34 cellular contexts compared by ENCODE assay signal in the genomic region with DNA sequence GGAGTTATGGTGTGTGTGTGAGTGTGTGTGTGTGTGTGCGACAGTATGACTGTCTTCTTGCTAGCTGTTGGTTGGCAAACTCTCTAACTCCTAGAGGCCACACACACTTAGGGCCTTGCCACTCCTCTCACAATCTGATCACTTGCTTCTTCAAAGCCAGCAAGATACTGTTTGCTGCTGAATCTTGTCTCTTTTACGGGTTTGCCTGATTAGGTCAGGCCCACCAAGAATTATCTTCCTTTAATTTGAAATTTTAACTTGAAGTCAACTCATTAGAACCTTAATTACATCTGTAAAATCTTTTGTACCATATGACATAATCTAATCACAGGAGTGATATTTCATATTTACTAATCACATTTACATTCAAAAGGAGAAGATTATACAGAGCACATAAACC.
DNase-seq lines count a peak whose midpoint lies in the region; ATAC-seq, FAIRE-seq and TF ChIP-seq lines count a peak whose summit lies in the region.
"Had no signal": no experiment of that assay in that cellular context is flagged by ENCODE, and none has a peak within 500 bp of the region (broad histone marks: within the 10 kb centered on the region; RNA-seq: fewer than 3 reads in every experiment).

No MANE protein-coding gene starts in this region.

- no peaks in the 10 kb centered on the region for H3K9me1 ChIP-seq in K562 (ENCODE audit: control insufficient read depth, insufficient read depth, low read length)

- no peak overlapping the region for H2BK120ac ChIP-seq in H1 (replicated peaks; ENCODE audit: low read depth, low read length)

- H3K27me3 ChIP-seq in K562 (ENCODE audit: control insufficient read depth in 2 of 2, insufficient read depth in 2 of 2, low read length in 2 of 2) = no peaks in the 10 kb centered on the region
- no peaks in the 10 kb centered on the region for H3K27me3 ChIP-seq in H1 (replicated peaks in 1 of 4; ENCODE audit: control insufficient read depth in 3 of 4, extremely low read depth in 1 of 4, insufficient read depth in 3 of 4, low read length in 3 of 4)
- peaks cover 2% of the 10 kb centered on the region for H3K27me3 ChIP-seq in suprapubic skin
- H3K27me3 ChIP-seq: BE2C; BLaER1; BLaER1 treated with 17β-estradiol and CSF1 and Interleukin-3, amounts not matched to agents 10 nM and 100 nM had no signal

- in situ Hi-C loops in K562 (cut with MboI) = no loop called here

- H3K18ac ChIP-seq in H1 (ENCODE audit: extremely low read depth, low read length) = no peak overlapping the region

- no peak overlapping the region for H3K9ac ChIP-seq in K562 (ENCODE audit: insufficient read depth in 1 of 2, low read depth in 2 of 2, low read length in 2 of 2)
- H3K9ac ChIP-seq in H1 (replicated peaks in 1 of 4; ENCODE audit: extremely low read depth in 1 of 4, low read depth in 3 of 4, low read length in 3 of 4) = no peak overlapping the region
- H3K9ac ChIP-seq: BLaER1; BLaER1 treated with 17β-estradiol and CSF1 and Interleukin-3, amounts not matched to agents 10 nM and 100 nM had no signal

- H3K36me3 ChIP-seq in HEK293 (ENCODE audit: control insufficient read depth in 2 of 2, insufficient read depth in 1 of 2, low read length in 2 of 2) (no peaks in the 10 kb centered on the region), K562 (ENCODE audit: control insufficient read depth, insufficient read depth, low read length) (no peaks in the 10 kb centered on the region), H1 (ENCODE audit: control insufficient read depth in 2 of 4, insufficient read depth in 4 of 4, low read length in 3 of 4) (no peaks in the 10 kb centered on the region), suprapubic skin (no peaks in the 10 kb centered on the region)
- H3K36me3 ChIP-seq: BE2C; BLaER1; BLaER1 treated with 17β-estradiol and CSF1 and Interleukin-3, amounts not matched to agents 10 nM and 100 nM had no signal

- no peak overlapping the region for H3K27ac ChIP-seq in HEK293 (ENCODE audit: extremely low read depth, low read depth, low read length)
- H3K27ac ChIP-seq in K562 (ENCODE audit: extremely low read depth, low read depth, low read length) = no peak overlapping the region
- H3K27ac ChIP-seq in H1 (ENCODE audit: low read depth, low read length) = no peak overlapping the region
- no peak overlapping the region for H3K27ac ChIP-seq in suprapubic skin
- H3K27ac ChIP-seq: 22Rv1; A549; BLaER1; BLaER1 treated with 17β-estradiol and CSF1 and Interleukin-3, amounts not matched to agents 10 nM and 100 nM; C4-2B had no signal

- no peak overlapping the region for H3K14ac ChIP-seq in H1 (ENCODE audit: insufficient read length)

- H2AFZ ChIP-seq in K562 (ENCODE audit: low read depth, low read length) (no peak overlapping the region), H1 (ENCODE audit: low read length) (no peak overlapping the region)

- TF ChIP-seq RAD21 in K562 (CRISPR knock-in tag; conservative IDR thresholded peaks at IDR 0.05 in 1 of 2, IDR thresholded peaks at IDR 0.05 in 1 of 2) (no peak), H1 (IDR thresholded peaks at IDR 0.05 in 1 of 2, conservative IDR thresholded peaks at IDR 0.05 in 1 of 2; ENCODE audit: low read depth in 2 of 2, low read length in 2 of 2) (no peak)

- FAIRE-seq in K562 (lab: Jason Lieb, UNC) = no peak
- FAIRE-seq in H1 (lab: Jason Lieb, UNC) = no peak
- no peak for FAIRE-seq in D721Med (lab: Jason Lieb, UNC)
- FAIRE-seq: A204.1, A549 had no signal

- no peak for ATAC-seq in K562
- ATAC-seq in stimulated activated naive CD8-positive, alpha-beta T cell treated with anti-CD3 and anti-CD28 coated beads, Interleukin-15, amount 100 ng/mL, for 72 hours = no peak
- ATAC-seq: A549; CD8-positive, alpha-beta T cell had no signal

- intact Hi-C loops in K562 (cut with micrococcal nuclease) = no loop called here

- no peak overlapping the region for H3K56ac ChIP-seq in H1 (replicated peaks; ENCODE audit: insufficient read length, low read depth, low read length)

- no peak overlapping the region; the same call in 1 of the 2 replicates for H4K8ac ChIP-seq in H1 (ENCODE audit: extremely low read depth, insufficient read depth, low read length)

- no peaks in the 10 kb centered on the region for H3K4me1 ChIP-seq in HEK293 (ENCODE audit: control insufficient read depth, insufficient read depth, low read length)
- no peaks in the 10 kb centered on the region for H3K4me1 ChIP-seq in K562 (replicated peaks in 1 of 2; ENCODE audit: control insufficient read depth in 2 of 2, insufficient read depth in 2 of 2, low read length in 2 of 2)
- H3K4me1 ChIP-seq in H1 (replicated peaks in 1 of 4; ENCODE audit: control insufficient read depth in 3 of 4, insufficient read depth in 4 of 4, low read length in 3 of 4) = no peaks in the 10 kb centered on the region
- H3K4me1 ChIP-seq in suprapubic skin = no peaks in the 10 kb centered on the region
- H3K4me1 ChIP-seq: A549; BE2C; BLaER1; BLaER1 treated with 17β-estradiol and CSF1 and Interleukin-3, amounts not matched to agents 10 nM and 100 nM; Caco-2 had no signal

- 61% methylated on average over 2 of the region's 2 CpGs for WGBS in K562 (ENCODE audit: insufficient coverage, low coverage, missing lambda C conversion rate)
- WGBS in H1 (ENCODE audit: extremely low coverage in 1 of 2, insufficient coverage in 1 of 2, insufficient read length in 1 of 2, insufficient replicate concordance in 2 of 2, low coverage in 1 of 2, low lambda C conversion rate in 2 of 2, missing lambda C conversion rate in 1 of 2), 2 experiments = 98% methylated on average over 2 of the region's 2 CpGs; no CpG with 5 or more reads in 1 of the 2 experiments
- WGBS in suprapubic skin = 92% methylated on average over 2 of the region's 2 CpGs

- H2BK20ac ChIP-seq in H1 (ENCODE audit: low read length) = no peak overlapping the region

- H4K91ac ChIP-seq in H1 (replicated peaks; ENCODE audit: insufficient read length, low read length) = no peak overlapping the region

- no peaks in the 10 kb centered on the region for H3K9me3 Mint-ChIP-seq in stimulated activated naive CD8-positive, alpha-beta T cell treated with anti-CD3 and anti-CD28 coated beads, Interleukin-15, amount 100 ng/mL, for 72 hours
- H3K9me3 Mint-ChIP-seq: CD8-positive, alpha-beta T cell had no signal

- no peak overlapping the region for H2BK12ac ChIP-seq in H1 (ENCODE audit: low read depth, low read length)

- no peaks in the 10 kb centered on the region for H3K79me2 ChIP-seq in K562 (ENCODE audit: control insufficient read depth, insufficient read depth, low read length)
- no peaks in the 10 kb centered on the region for H3K79me2 ChIP-seq in H1 (ENCODE audit: control insufficient read depth in 1 of 2, insufficient read depth in 2 of 2, low read length in 2 of 2)

- H3K4me2 ChIP-seq in K562 (ENCODE audit: insufficient read depth, low read length) = no peak overlapping the region
- H3K4me2 ChIP-seq in H1 (ENCODE audit: insufficient read depth in 1 of 2, low read depth in 2 of 2, low read length in 2 of 2) = no peak overlapping the region
- H3K4me2 ChIP-seq: A549; BLaER1; BLaER1 treated with 17β-estradiol and CSF1 and Interleukin-3, amounts not matched to agents 10 nM and 100 nM had no signal

- TF ChIP-seq POLR2A in K562 (conservative IDR thresholded peaks at IDR 0.05) = no peak
- TF ChIP-seq POLR2A in H1 (IDR thresholded peaks at IDR 0.05; ENCODE audit: control extremely low read depth in 1 of 2, low read depth in 2 of 2, low read length in 2 of 2) = no peak
- TF ChIP-seq POLR2A in suprapubic skin (IDR thresholded peaks at IDR 0.05) = no peak

- BruUV-seq in K562 (replicated peaks; lab: Mats Ljungman, UMichigan) = no TSS peak

- POLR2A ChIA-PET in HEK293 (lab: Yijun Ruan, JAX) (no interaction called here), K562 (lab: Yijun Ruan, JAX) (no interaction called here), H1 (lab: Charles Lee; ENCODE audit: partially characterized antibody) (no interaction called here)

- H2AK5ac ChIP-seq in H1 (ENCODE audit: low read depth, low read length) = no peak overlapping the region

- H4K20me1 ChIP-seq in K562 (replicated peaks; ENCODE audit: control insufficient read depth, insufficient read depth, low read length) (no peaks in the 10 kb centered on the region), H1 (replicated peaks in 1 of 2; ENCODE audit: control insufficient read depth in 1 of 2, insufficient read depth in 2 of 2, low read length in 2 of 2) (no peaks in the 10 kb centered on the region)
- H4K20me1 ChIP-seq: BLaER1; BLaER1 treated with 17β-estradiol and CSF1 and Interleukin-3, amounts not matched to agents 10 nM and 100 nM had no signal

- no peak overlapping the region for H3K23ac ChIP-seq in H1 (ENCODE audit: insufficient read length)

- peaks cover 19% of the 10 kb centered on the region for H3K27me3 Mint-ChIP-seq in stimulated activated naive CD8-positive, alpha-beta T cell treated with anti-CD3 and anti-CD28 coated beads, Interleukin-15, amount 100 ng/mL, for 72 hours
- H3K27me3 Mint-ChIP-seq: B cell; CD4-positive, alpha-beta T cell; CD4-positive, CD25-positive, alpha-beta regulatory T cell had no signal

- TF ChIP-seq CTCF in HEK293 (tag by site-specific recombination; IDR thresholded peaks at IDR 0.05) (no peak), K562 (IDR thresholded peaks at IDR 0.05 in 2 of 3, conservative IDR thresholded peaks at IDR 0.05 in 1 of 3; ENCODE audit: insufficient read depth in 2 of 3, low read depth in 1 of 3, low read length in 3 of 3) (no peak), H1 (IDR thresholded peaks at IDR 0.05; ENCODE audit: control extremely low read depth in 1 of 3, insufficient read depth in 1 of 3, low read depth in 1 of 3, low read length in 3 of 3) (no peak), suprapubic skin (IDR thresholded peaks at IDR 0.05) (no peak), D721Med (IDR thresholded peaks at IDR 0.05; ENCODE audit: insufficient read depth, missing control alignments) (no peak)

- no peaks in the 10 kb centered on the region for H3K9me3 ChIP-seq in HEK293 (ENCODE audit: control insufficient read depth, insufficient read depth, low read depth, low read length)
- no peaks in the 10 kb centered on the region for H3K9me3 ChIP-seq in K562 (replicated peaks; ENCODE audit: control insufficient read depth, insufficient read depth, low read depth, low read length)
- no peaks in the 10 kb centered on the region for H3K9me3 ChIP-seq in H1 (ENCODE audit: insufficient read depth in 2 of 2, low read depth in 1 of 2, low read length in 1 of 2)
- H3K9me3 ChIP-seq in suprapubic skin = no peaks in the 10 kb centered on the region
- H3K9me3 ChIP-seq: A549, BE2C, BLaER1, Caco-2 had no signal

- H3K23me2 ChIP-seq in H1 (ENCODE audit: low read depth, low read length) = no peaks in the 10 kb centered on the region; the same call in 1 of the 2 replicates

- DNase-seq in K562 (ENCODE audit: extremely low read depth in 1 of 4, low spot score in 3 of 4) = no peak
- DNase-seq in H1 (ENCODE audit: low read depth in 1 of 2, low spot score in 2 of 2) = no peak
- DNase-seq in suprapubic skin (ENCODE audit: low spot score in 2 of 2) = no peak
- no peak for DNase-seq in D721Med (ENCODE audit: insufficient read length, low spot score)
- DNase-seq in stimulated activated naive CD8-positive, alpha-beta T cell treated with anti-CD3 and anti-CD28 coated beads, Interleukin-15, amount 100 ng/mL, for 72 hours = no peak
- DNase-seq: 8988T; ACHN; AML-193; BE2C; C1 segment of cervical spinal cord; Caco-2; Calu3; CD4-positive, alpha-beta memory T cell; CD4-positive, alpha-beta T cell; CD4-positive, CD25-positive, alpha-beta regulatory T cell; CD8-positive, alpha-beta memory T cell; CD8-positive, alpha-beta T cell; COR-L47; DMS 273 treated with DMSO at 0.1 percent for 48 hours; DMS153; DMS53; DMS79; DMS79 treated with DMSO at 0.1 percent for 48 hours; DND-41; EL had no signal

- H3K4me1 Mint-ChIP-seq in stimulated activated naive CD8-positive, alpha-beta T cell treated with anti-CD3 and anti-CD28 coated beads, Interleukin-15, amount 100 ng/mL, for 72 hours = no peaks in the 10 kb centered on the region
- H3K4me1 Mint-ChIP-seq: B cell; CD14-positive monocyte; CD4-positive, alpha-beta memory T cell; CD4-positive, CD25-positive, alpha-beta regulatory T cell; CD8-positive, alpha-beta memory T cell had no signal

- H3K27ac Mint-ChIP-seq in stimulated activated naive CD8-positive, alpha-beta T cell treated with anti-CD3 and anti-CD28 coated beads, Interleukin-15, amount 100 ng/mL, for 72 hours = no peak overlapping the region
- H3K27ac Mint-ChIP-seq: B cell; CD14-positive monocyte; CD4-positive, alpha-beta memory T cell; CD4-positive, alpha-beta T cell; CD4-positive, CD25-positive, alpha-beta regulatory T cell; CD8-positive, alpha-beta memory T cell; CD8-positive, alpha-beta T cell had no signal

- H3K4me3 ChIP-seq in HEK293 (ENCODE audit: low read depth, low read length) = no peak overlapping the region
- no peak overlapping the region for H3K4me3 ChIP-seq in K562
- H3K4me3 ChIP-seq in H1 (ENCODE audit: extremely low read depth in 1 of 4, insufficient read depth in 2 of 4, low read depth in 3 of 4, low read length in 4 of 4) = no peak overlapping the region
- H3K4me3 ChIP-seq in suprapubic skin = no peak overlapping the region
- H3K4me3 ChIP-seq: A549; BLaER1; BLaER1 treated with 17β-estradiol and CSF1 and Interleukin-3, amounts not matched to agents 10 nM and 100 nM had no signal

- H2BK15ac ChIP-seq in H1 (ENCODE audit: low read length) = no peak overlapping the region

- no peak overlapping the region for H3K4me3 Mint-ChIP-seq in stimulated activated naive CD8-positive, alpha-beta T cell treated with anti-CD3 and anti-CD28 coated beads, Interleukin-15, amount 100 ng/mL, for 72 hours
- H3K4me3 Mint-ChIP-seq: B cell; CD14-positive monocyte; CD4-positive, alpha-beta memory T cell; CD4-positive, alpha-beta T cell; CD4-positive, CD25-positive, alpha-beta regulatory T cell; CD8-positive, alpha-beta memory T cell; CD8-positive, alpha-beta T cell had no signal

- no peak overlapping the region for H4K5ac ChIP-seq in H1 (ENCODE audit: insufficient read length, low read depth, low read length)

- no peak overlapping the region for H2BK5ac ChIP-seq in H1 (ENCODE audit: low read depth, low read length)

- no peak for TF ChIP-seq EP300 in K562 (IDR thresholded peaks at IDR 0.05; ENCODE audit: low read length)
- no peak for TF ChIP-seq EP300 in H1 (IDR thresholded peaks at IDR 0.05; ENCODE audit: borderline replicate concordance in 1 of 2, low read depth in 2 of 2, low read length in 2 of 2)
- no peak for TF ChIP-seq EP300 in suprapubic skin (IDR thresholded peaks at IDR 0.05)

- CTCF ChIA-PET in HEK293 (lab: Yijun Ruan, JAX) (no interaction called here), K562 (lab: Yijun Ruan, JAX; ENCODE audit: low intra/inter-chr PET ratio) (no interaction called here), H1 (lab: Charles Lee; ENCODE audit: partially characterized antibody) (interaction anchor here (0.6 to 0.8 kb wide), 2 partner anchors 9 to 824 kb away, joined by 3 read pairs; no protein-coding TSS in a partner anchor)

- peak overlapping the region; percentile 39 for H3K4ac ChIP-seq in H1 (replicated peaks; ENCODE audit: insufficient read length, low read depth, low read length)

- no peaks in the 10 kb centered on the region for H3K79me1 ChIP-seq in H1 (ENCODE audit: low read depth, low read length)
